ENCODE assay signal across 27 cellular contexts in genomic region chr10:133056001-133056400, GRCh38. TPM values are rescaled to one million over a fixed set of nuclear protein-coding genes. Genes with fewer than 3 reads are reported as not detected.
"Had no signal": no experiment of that assay in that cellular context is flagged by ENCODE, and none has a peak within 500 bp of the region (broad histone marks: within the 10 kb centered on the region; RNA-seq: fewer than 3 reads in every experiment).

No MANE protein-coding gene starts in this region.

- H3K36me3 ChIP-seq: ovary, right lobe of liver, sigmoid colon, suprapubic skin, tibial artery, transverse colon, upper lobe of right lung, uterus had no signal

- H3K27me3 ChIP-seq: ovary, right lobe of liver, testis, upper lobe of right lung, uterus had no signal

- H3K27ac ChIP-seq: ovary, parathyroid adenoma, psoas muscle, right lobe of liver, sigmoid colon, suprapubic skin, testis, tibial artery, transverse colon, upper lobe of right lung, uterus had no signal

- ATAC-seq: naive thymus-derived CD4-positive, alpha-beta T cell; natural killer cell; psoas muscle; stimulated activated naive CD8-positive, alpha-beta T cell treated with anti-CD3 and anti-CD28 coated beads, Interleukin-15, Interleukin-2, amounts not matched to agents 100 U/mL and 50 U/mL, for 24 hours; upper lobe of right lung had no signal

- H3K9ac ChIP-seq: parathyroid adenoma had no signal

- H3K4me1 ChIP-seq: parathyroid adenoma, psoas muscle, right lobe of liver, sigmoid colon, suprapubic skin, testis, tibial artery, transverse colon, upper lobe of right lung, uterus had no signal

- H2AFZ ChIP-seq: parathyroid adenoma had no signal

- H3K4me3 ChIP-seq: ovary, psoas muscle, right lobe of liver, sigmoid colon, suprapubic skin, testis, tibial artery, transverse colon, upper lobe of right lung, uterus had no signal

- H3K9me3 ChIP-seq: ovary, psoas muscle, right lobe of liver, sigmoid colon, suprapubic skin, testis, tibial artery, transverse colon, upper lobe of right lung, uterus had no signal

- DNase-seq: naive thymus-derived CD4-positive, alpha-beta T cell; natural killer cell; occipital lobe; ovary; posterior cingulate gyrus; psoas muscle; right lobe of liver; sigmoid colon; small intestine; stimulated activated CD4-positive, alpha-beta T cell treated with anti-CD3 and anti-CD28 coated beads, Interleukin-15, amount 100 ng/mL, for 24 hours; stimulated activated CD4-positive, alpha-beta T cell treated with anti-CD3 and anti-CD28 coated beads, Interleukin-4, amount 100 ng/mL, for 1 hour; stimulated activated CD4-positive, alpha-beta T cell treated with anti-CD3 and anti-CD28 coated beads, Interleukin-4, amount 100 ng/mL, for 4 hours; stimulated activated CD8-positive, alpha-beta memory T cell treated with anti-CD3 and anti-CD28 coated beads, Interleukin-4, amount 100 ng/mL, for 48 hours; stimulated activated naive CD4-positive, alpha-beta T cell; stimulated activated naive CD8-positive, alpha-beta T cell treated with anti-CD3 and anti-CD28 coated beads, Interleukin-15, amount 100 ng/mL, for 72 hours; stimulated activated naive CD8-positive, alpha-beta T cell treated with anti-CD3 and anti-CD28 coated beads, Interleukin-15, Interleukin-2, amounts not matched to agents 100 U/mL and 50 U/mL, for 24 hours; substantia nigra; testis; tibial artery; transverse colon; upper lobe of right lung; uterus had no signal

RNA-seq across cellular contexts. Expression of gene ADGRA1, which starts 31.7 kb away (rescaled TPM):
- total RNA-seq: naive thymus-derived CD4-positive, alpha-beta T cell; natural killer cell; osteoblast; renal cortical epithelial cell; suprapubic skin; upper lobe of right lung; urinary bladder had no signal
- polyA plus RNA-seq: naive thymus-derived CD4-positive, alpha-beta T cell; ovary had no signal
